36 cellular contexts compared by ENCODE assay signal in genomic region chrX:28108186-28108945, GRCh38.
"Had no signal": no experiment of that assay in that cellular context is flagged by ENCODE, and none has a peak within 500 bp of the region (broad histone marks: within the 10 kb centered on the region; RNA-seq: fewer than 3 reads in every experiment).

No MANE protein-coding gene starts in this region.

- H3K9me3 Mint-ChIP-seq: activated B cell treated with CpG ODN at 0.5 μM for 24 hours; activated CD4-positive, alpha-beta memory T cell treated with anti-CD3 and anti-CD28 coated beads, Interleukin-2, amount 10 ng/mL, durations not matched to agents 7 days and 5 days had no signal

- H3K4me1 ChIP-seq: ascending aorta had no signal

- H3K27ac ChIP-seq: ascending aorta, cardiac muscle cell, PC-9, RWPE1, VCaP had no signal

- DNase-seq: activated B cell treated with CpG ODN at 0.5 μM for 24 hours; activated CD4-positive, alpha-beta memory T cell treated with anti-CD3 and anti-CD28 coated beads, Interleukin-2, amount 10 ng/mL, durations not matched to agents 7 days and 5 days; activated CD4-positive, alpha-beta T cell treated with anti-CD3 and anti-CD28 coated beads for 48 hours; activated CD4-positive, CD25-positive, alpha-beta regulatory T cell treated with anti-CD3 and anti-CD28 coated beads, Interleukin-2, amount 50 U/mL, for 72 hours; activated effector memory CD4-positive, alpha-beta T cell treated with anti-CD3 and anti-CD28 coated beads, Interleukin-2, amount 50 U/mL, for 16 hours; activated naive CD4-positive, alpha-beta T cell; activated naive CD4-positive, alpha-beta T cell treated with anti-CD3 and anti-CD28 coated beads, Interleukin-2, amount 50 U/mL, for 16 hours; activated naive CD8-positive, alpha-beta T cell treated with anti-CD3 and anti-CD28 coated beads, Interleukin-2, amount 10 ng/mL, durations not matched to agents 7 days and 5 days; activated T-cell treated with anti-CD3 and anti-CD28 coated beads, Interleukin-2, amount 50 U/mL, for 1 hour; activated T-cell treated with anti-CD3 and anti-CD28 coated beads, Interleukin-2, amount 50 U/mL, for 72 hours; amygdala; Karpas-422; MG63; NCI-H1048; NCI-H1105 treated with DMSO at 0.1 percent for 48 hours; NCI-H1436; NCI-H1694; NCI-H1930; NCI-H2081 treated with DMSO at 0.1 percent for 48 hours; NCI-H345; NCI-H524 treated with DMSO at 0.1 percent for 48 hours; NCI-H748 treated with DMSO at 0.1 percent for 48 hours; NK-92 treated with Interleukin-12 subunit alpha and Interleukin-12 subunit beta, amount 100 ng/mL, for 24 hours; PC-9; SIG-M5; T-cell; T-helper 2 cell; T-helper 9 cell had no signal

- H3K36me3 ChIP-seq: ascending aorta, cardiac muscle cell, MG63 had no signal

- ATAC-seq: activated T-cell treated with anti-CD3 and anti-CD28 coated beads, Interleukin-2, amount 50 U/mL, for 72 hours; activated T-helper 17 cell treated with anti-CD3 and anti-CD28 coated beads, Interleukin-2, amount 50 U/mL, for 72 hours; Right ventricle myocardium inferior; SK-N-SH treated with all-trans-retinoic acid at 6 μM for 48 hours; T-cell had no signal

- H3K4me3 ChIP-seq: ascending aorta, cardiac muscle cell, MG63, PC-9 had no signal

- H3K4me1 Mint-ChIP-seq: activated B cell treated with CpG ODN at 0.5 μM for 24 hours; activated CD4-positive, alpha-beta memory T cell treated with anti-CD3 and anti-CD28 coated beads, Interleukin-2, amount 10 ng/mL, durations not matched to agents 7 days and 5 days; activated naive CD8-positive, alpha-beta T cell treated with anti-CD3 and anti-CD28 coated beads, Interleukin-2, amount 10 ng/mL, durations not matched to agents 7 days and 5 days; activated T-helper 17 cell treated with anti-CD3 and anti-CD28 coated beads, Interleukin-2, amount 50 U/mL, for 72 hours; central memory CD8-positive, alpha-beta T cell; T-cell had no signal

- H3K36me3 Mint-ChIP-seq: activated naive CD8-positive, alpha-beta T cell treated with anti-CD3 and anti-CD28 coated beads, Interleukin-2, amount 10 ng/mL, durations not matched to agents 7 days and 5 days; T-cell had no signal

- H3K27me3 Mint-ChIP-seq: activated B cell treated with CpG ODN at 0.5 μM for 24 hours; activated CD4-positive, alpha-beta memory T cell treated with anti-CD3 and anti-CD28 coated beads, Interleukin-2, amount 10 ng/mL, durations not matched to agents 7 days and 5 days; activated naive CD8-positive, alpha-beta T cell treated with anti-CD3 and anti-CD28 coated beads, Interleukin-2, amount 10 ng/mL, durations not matched to agents 7 days and 5 days; activated T-helper 17 cell treated with anti-CD3 and anti-CD28 coated beads, Interleukin-2, amount 50 U/mL, for 72 hours; central memory CD8-positive, alpha-beta T cell; T-cell had no signal

- H3K9me3 ChIP-seq: ascending aorta, MG63 had no signal

- H3K4me3 Mint-ChIP-seq: activated B cell treated with CpG ODN at 0.5 μM for 24 hours; activated CD4-positive, alpha-beta memory T cell treated with anti-CD3 and anti-CD28 coated beads, Interleukin-2, amount 10 ng/mL, durations not matched to agents 7 days and 5 days; activated naive CD8-positive, alpha-beta T cell treated with anti-CD3 and anti-CD28 coated beads, Interleukin-2, amount 10 ng/mL, durations not matched to agents 7 days and 5 days; activated T-cell treated with anti-CD3 and anti-CD28 coated beads, Interleukin-2, amount 50 U/mL, for 72 hours; activated T-helper 17 cell treated with anti-CD3 and anti-CD28 coated beads, Interleukin-2, amount 50 U/mL, for 72 hours; central memory CD8-positive, alpha-beta T cell; T-cell had no signal

- H3K27me3 ChIP-seq: ascending aorta, cardiac muscle cell, MG63 had no signal

- H2AFZ ChIP-seq: PC-9 had no signal

- H3K4me2 ChIP-seq: PC-9 had no signal

- H3K27ac Mint-ChIP-seq: activated B cell treated with CpG ODN at 0.5 μM for 24 hours; activated CD4-positive, alpha-beta memory T cell treated with anti-CD3 and anti-CD28 coated beads, Interleukin-2, amount 10 ng/mL, durations not matched to agents 7 days and 5 days; activated naive CD8-positive, alpha-beta T cell treated with anti-CD3 and anti-CD28 coated beads, Interleukin-2, amount 10 ng/mL, durations not matched to agents 7 days and 5 days; activated T-cell treated with anti-CD3 and anti-CD28 coated beads, Interleukin-2, amount 50 U/mL, for 72 hours; activated T-helper 17 cell treated with anti-CD3 and anti-CD28 coated beads, Interleukin-2, amount 50 U/mL, for 72 hours; T-cell had no signal
